ENCODE assay signal across 9 cellular contexts in genomic region chrX:134761788-134762187, GRCh38. TPM values are rescaled to one million over a fixed set of nuclear protein-coding genes. Genes with fewer than 3 reads are reported as not detected.
DNase-seq lines count a peak whose midpoint lies in the region; ATAC-seq and TF ChIP-seq lines count a peak whose summit lies in the region.
"Had no signal": no experiment of that assay in that cellular context is flagged by ENCODE, and none has a peak within 500 bp of the region (broad histone marks: within the 10 kb centered on the region; RNA-seq: fewer than 3 reads in every experiment).

No MANE protein-coding gene starts in this region.

- intact Hi-C loops in HCT116 (cut with micrococcal nuclease): loop anchor here (2.0 kb wide), 1 partner anchor 241 kb away; no protein-coding TSS in a partner anchor

- H3K27ac ChIP-seq in HCT116 (ENCODE audit: low read depth, low read length): no peak overlapping the region

- ATAC-seq in HCT116: peak; percentile 46; the same call in 1 of the 2 replicates
- peak; percentile 67 for ATAC-seq in left lobe of liver
- ATAC-seq in HG03565 (IDR thresholded peaks at IDR 0.05; ENCODE audit: unreplicated experiment): no peak
- ATAC-seq: left cardiac atrium had no signal

- POLR2A ChIA-PET in HCT116 (lab: Charles Lee): no interaction called here

- H3K9ac ChIP-seq in HCT116 (ENCODE audit: low read length): no peak overlapping the region

- H3K9me3 ChIP-seq in HCT116 (ENCODE audit: control insufficient read depth in 1 of 2, insufficient read depth in 1 of 2, low read depth in 1 of 2, low read length in 2 of 2): no peaks in the 10 kb centered on the region

- H3K4me3 ChIP-seq in HCT116 (replicated peaks in 1 of 2; ENCODE audit: low read depth in 1 of 2, low read length in 2 of 2): no peak overlapping the region

- H3K4me2 ChIP-seq in HCT116 (ENCODE audit: low read length): no peak overlapping the region

- no peak for TF ChIP-seq POLR2A in HCT116 (IDR thresholded peaks at IDR 0.05; ENCODE audit: borderline replicate concordance, extremely low read depth, insufficient read depth, insufficient read length)

- no peaks in the 10 kb centered on the region for H3K36me3 ChIP-seq in HCT116 (ENCODE audit: control insufficient read depth in 1 of 2, insufficient read depth in 2 of 2, low read length in 2 of 2)

- H3K36me3 Mint-ChIP-seq in T-helper 2 cell treated with Interferon-gamma antibody and Interleukin-4, amounts not matched to agents 5 μg/mL and 100 μg/mL, for 36 hours (ENCODE audit: low read depth): no peaks in the 10 kb centered on the region

- TF ChIP-seq CTCF in HCT116 (IDR thresholded peaks at IDR 0.05 in 2 of 3, conservative IDR thresholded peaks at IDR 0.05 in 1 of 3; ENCODE audit: borderline replicate concordance in 1 of 3, insufficient read depth in 1 of 3, low read depth in 2 of 3, low read length in 2 of 3): peak; percentile 11 to 50 (median 45); a peak in 5 of 6 replicates

- peak; percentile 47; the same call in 1 of the 2 replicates for TF ChIP-seq RAD21 in HCT116 (IDR thresholded peaks at IDR 0.05; ENCODE audit: low read depth)

- peaks cover 4% of the 10 kb centered on the region for H3K27me3 Mint-ChIP-seq in T-helper 2 cell treated with Interferon-gamma antibody and Interleukin-4, amounts not matched to agents 5 μg/mL and 100 μg/mL, for 36 hours (ENCODE audit: low read depth)

- no peaks in the 10 kb centered on the region for H4K20me1 ChIP-seq in HCT116 (ENCODE audit: insufficient read depth)

- peaks cover 6% of the 10 kb centered on the region for H3K4me1 Mint-ChIP-seq in T-helper 2 cell treated with Interferon-gamma antibody and Interleukin-4, amounts not matched to agents 5 μg/mL and 100 μg/mL, for 36 hours (ENCODE audit: low read depth)

- RAD21 ChIA-PET in HCT116 (lab: Charles Lee; ENCODE audit: low non-redundant PET in 1 of 2, low total read pairs in 2 of 2, uncharacterized antibody in 2 of 2, unreplicated experiment in 2 of 2): no interaction called here

- no peaks in the 10 kb centered on the region for H3K9me2 ChIP-seq in HCT116 (ENCODE audit: insufficient read depth)

- peaks cover 2 to 5% of the 10 kb centered on the region in 2 experiments; a peak in 2 of 4 replicates for H3K4me1 ChIP-seq in HCT116 (ENCODE audit: control insufficient read depth in 1 of 2, insufficient read depth in 2 of 2, low read length in 2 of 2)

- no TSS peak for BruUV-seq in HCT116 (replicated peaks; lab: Mats Ljungman, UMichigan)

- H3K4me3 Mint-ChIP-seq in T-helper 2 cell treated with Interferon-gamma antibody and Interleukin-4, amounts not matched to agents 5 μg/mL and 100 μg/mL, for 36 hours: no peak overlapping the region

- CTCF ChIA-PET in HCT116 (lab: Charles Lee): no interaction called here

- DNase-seq in DMS53 (lab: John Stamatoyannopoulos, UW): peak; percentile 55
- no peak for DNase-seq in DMS53 treated with DMSO at 0.1 percent for 48 hours (lab: John Stamatoyannopoulos, UW; ENCODE audit: unreplicated experiment)
- DNase-seq in HCT116 (ENCODE audit: low read depth, low spot score): no peak
- peak; percentile 3 for DNase-seq in T-helper 2 cell treated with Interferon-gamma antibody and Interleukin-4, amounts not matched to agents 5 μg/mL and 100 μg/mL, for 36 hours (ENCODE audit: low spot score)
- DNase-seq in left lobe of liver (ENCODE audit: low spot score): no peak
- DNase-seq in activated effector memory CD4-positive, alpha-beta T cell treated with Interleukin-2 at 50 U/mL for 16 hours: no peak
- DNase-seq in anterior cingulate cortex (lab: John Stamatoyannopoulos, UW): no peak
- DNase-seq: left cardiac atrium had no signal

- no peaks in the 10 kb centered on the region for H3K79me2 ChIP-seq in HCT116 (ENCODE audit: insufficient read depth, low read length)

- H3K9me3 Mint-ChIP-seq in T-helper 2 cell treated with Interferon-gamma antibody and Interleukin-4, amounts not matched to agents 5 μg/mL and 100 μg/mL, for 36 hours: no peaks in the 10 kb centered on the region

- H3K27me3 ChIP-seq in HCT116 (ENCODE audit: insufficient read depth, low read length): no peaks in the 10 kb centered on the region

- no peak overlapping the region for H2AFZ ChIP-seq in HCT116 (ENCODE audit: low read depth, low read length, poor library complexity, severe bottlenecking)

- H3K27ac Mint-ChIP-seq in T-helper 2 cell treated with Interferon-gamma antibody and Interleukin-4, amounts not matched to agents 5 μg/mL and 100 μg/mL, for 36 hours: no peak overlapping the region

TF ChIP-seq in HCT116, 20 proteins besides CTCF, POLR2A, EP300 and RAD21:
- no peak for TF ChIP-seq CEBPB (IDR thresholded peaks at IDR 0.05; ENCODE audit: low read depth)
- TF ChIP-seq JUND (IDR thresholded peaks at IDR 0.05): no peak
- TF ChIP-seq SRF (IDR thresholded peaks at IDR 0.05; ENCODE audit: low read depth): no peak
- no peak for TF ChIP-seq EGR1 (IDR thresholded peaks at IDR 0.05; ENCODE audit: low read depth)
- TF ChIP-seq TCF7L2 (IDR thresholded peaks at IDR 0.05; ENCODE audit: borderline replicate concordance, extremely low read depth, insufficient read depth, insufficient read length): no peak
- TF ChIP-seq, protein P1, sequence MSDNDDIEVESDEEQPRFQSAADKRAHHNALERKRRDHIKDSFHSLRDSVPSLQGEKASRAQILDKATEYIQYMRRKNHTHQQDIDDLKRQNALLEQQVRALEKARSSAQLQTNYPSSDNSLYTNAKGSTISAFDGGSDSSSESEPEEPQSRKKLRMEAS (IDR thresholded peaks at IDR 0.05): no peak
- TF ChIP-seq, protein P2, sequence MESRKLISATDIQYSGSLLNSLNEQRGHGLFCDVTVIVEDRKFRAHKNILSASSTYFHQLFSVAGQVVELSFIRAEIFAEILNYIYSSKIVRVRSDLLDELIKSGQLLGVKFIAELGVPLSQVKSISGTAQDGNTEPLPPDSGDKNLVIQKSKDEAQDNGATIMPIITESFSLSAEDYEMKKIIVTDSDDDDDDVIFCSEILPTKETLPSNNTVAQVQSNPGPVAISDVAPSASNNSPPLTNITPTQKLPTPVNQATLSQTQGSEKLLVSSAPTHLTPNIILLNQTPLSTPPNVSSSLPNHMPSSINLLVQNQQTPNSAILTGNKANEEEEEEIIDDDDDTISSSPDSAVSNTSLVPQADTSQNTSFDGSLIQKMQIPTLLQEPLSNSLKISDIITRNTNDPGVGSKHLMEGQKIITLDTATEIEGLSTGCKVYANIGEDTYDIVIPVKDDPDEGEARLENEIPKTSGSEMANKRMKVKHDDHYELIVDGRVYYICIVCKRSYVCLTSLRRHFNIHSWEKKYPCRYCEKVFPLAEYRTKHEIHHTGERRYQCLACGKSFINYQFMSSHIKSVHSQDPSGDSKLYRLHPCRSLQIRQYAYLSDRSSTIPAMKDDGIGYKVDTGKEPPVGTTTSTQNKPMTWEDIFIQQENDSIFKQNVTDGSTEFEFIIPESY (IDR thresholded peaks at IDR 0.05; ENCODE audit: extremely low read depth, insufficient replicate concordance, low read length): no peak
- TF ChIP-seq POLR2AphosphoS5 (IDR thresholded peaks at IDR 0.05; ENCODE audit: low read depth, low read length): no peak
- TF ChIP-seq SIN3A (IDR thresholded peaks at IDR 0.05; ENCODE audit: low read depth): no peak
- TF ChIP-seq YY1 (IDR thresholded peaks at IDR 0.05; ENCODE audit: extremely low read depth, insufficient replicate concordance, low read depth, low read length): no peak
- no peak for TF ChIP-seq ZNF274 (IDR thresholded peaks at IDR 0.05; ENCODE audit: low read depth, low read length)
- no peak for TF ChIP-seq SP1 (IDR thresholded peaks at IDR 0.05; ENCODE audit: low read depth)
- TF ChIP-seq ZFX (IDR thresholded peaks at IDR 0.05): no peak
- TF ChIP-seq FOSL1 (IDR thresholded peaks at IDR 0.05; ENCODE audit: low read depth): no peak
TF ChIP-seq in HCT116: peak in this region for 0.

RNA-seq across cellular contexts. Expression of gene PABIR2, which starts 35.2 kb away (rescaled TPM):
- total RNA-seq in HCT116 (2021; ENCODE audit: unreplicated experiment) (95.8 TPM), left lobe of liver (4.8 TPM)
- 66.0 and 94.2 TPM in 2 replicates for polyA plus RNA-seq in HCT116 (2012)

Comparison
In these comparisons a context has a peak if more than half of its experiments do, and no peak if none do; other contexts are left out.
1. DNase-seq: peak in DMS53 (single experiment) and T-helper 2 cell treated with Interferon-gamma antibody and Interleukin-4, amounts not matched to agents 5 μg/mL and 100 μg/mL, for 36 hours (single experiment); none in DMS53 treated with DMSO at 0.1 percent for 48 hours (single experiment), HCT116 (single experiment), left lobe of liver (single experiment), activated effector memory CD4-positive, alpha-beta T cell treated with Interleukin-2 at 50 U/mL for 16 hours (single experiment) and anterior cingulate cortex (0 of 58).
2. RNA of gene PABIR2, which starts 35.2 kb away (total RNA-seq): 95.8 TPM in HCT116 (single experiment); 4.8 TPM in left lobe of liver (single experiment); every median in the first group is over 10 times any median in the second.